22 cellular contexts compared by ENCODE assay signal in the genomic region with DNA sequence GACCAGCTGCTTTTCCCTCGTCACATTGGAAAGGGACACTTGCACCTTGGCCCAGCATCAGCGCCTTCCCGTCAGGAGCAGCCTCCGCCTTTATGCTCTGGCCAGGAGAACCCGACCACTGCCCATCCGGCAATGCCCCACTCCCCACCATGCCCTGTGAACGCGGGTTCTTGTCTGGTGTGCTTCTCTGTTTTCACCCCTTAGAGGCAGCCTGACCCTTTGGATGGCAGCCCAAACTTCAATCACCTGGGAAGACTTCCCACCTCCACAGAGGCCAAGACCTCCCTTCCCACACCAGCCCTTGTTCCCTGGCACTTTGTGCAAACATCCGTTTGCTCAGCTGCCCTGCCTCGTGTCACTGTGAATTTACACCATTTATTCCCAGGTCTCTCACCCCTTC.
"Had no signal": no experiment of that assay in that cellular context is flagged by ENCODE, and none has a peak within 500 bp of the region (broad histone marks: within the 10 kb centered on the region; RNA-seq: fewer than 3 reads in every experiment).

No MANE protein-coding gene starts in this region.

- H3K4me1 ChIP-seq: ascending aorta, body of pancreas had no signal

- H3K36me3 ChIP-seq: ascending aorta had no signal

- ATAC-seq: activated CD8-positive, alpha-beta T cell treated with anti-CD3 and anti-CD28 coated beads, Interleukin-2, amount 10 ng/mL, durations not matched to agents 7 days and 5 days; body of pancreas; T-helper 17 cell; WTC11 had no signal

- H3K4me3 ChIP-seq: ascending aorta, body of pancreas, PC-9 had no signal

- H3K27ac ChIP-seq: ascending aorta, body of pancreas, PC-9 had no signal

- H3K27me3 ChIP-seq: ascending aorta, body of pancreas had no signal

- DNase-seq: activated CD4-positive, alpha-beta T cell treated with anti-CD3 and anti-CD28 coated beads for 48 hours; activated CD4-positive, alpha-beta T cell treated with anti-CD3 and anti-CD28 coated beads, Interleukin-2, amount 50 U/mL, for 4 hours; activated CD4-positive, CD25-positive, alpha-beta regulatory T cell treated with anti-CD3 and anti-CD28 coated beads, Interleukin-2, amount 50 U/mL, for 72 hours; activated CD8-positive, alpha-beta memory T cell treated with anti-CD3 and anti-CD28 coated beads, Interleukin-2, amount 50 U/mL, for 48 hours; activated CD8-positive, alpha-beta T cell treated with anti-CD3 and anti-CD28 coated beads, Interleukin-2, amount 10 ng/mL, durations not matched to agents 7 days and 5 days; activated naive CD4-positive, alpha-beta T cell; activated T-cell treated with anti-CD3 and anti-CD28 coated beads, Interleukin-2, amount 50 U/mL, for 1 hour; body of pancreas; KG1; NCI-H1105; NCI-H1436; NCI-H1694 treated with DMSO at 0.1 percent for 48 hours; NCI-H2029 treated with DMSO at 0.1 percent for 48 hours; NCI-H345; NCI-H510A; NCI-H69; PC-9; SHP77 treated with DMSO at 0.1 percent for 48 hours; T-helper 17 cell; T-helper 9 cell had no signal

- H3K9me3 ChIP-seq: ascending aorta, body of pancreas had no signal
